Comparison of ENCODE assay signal across 8 cellular contexts in the genomic region with DNA sequence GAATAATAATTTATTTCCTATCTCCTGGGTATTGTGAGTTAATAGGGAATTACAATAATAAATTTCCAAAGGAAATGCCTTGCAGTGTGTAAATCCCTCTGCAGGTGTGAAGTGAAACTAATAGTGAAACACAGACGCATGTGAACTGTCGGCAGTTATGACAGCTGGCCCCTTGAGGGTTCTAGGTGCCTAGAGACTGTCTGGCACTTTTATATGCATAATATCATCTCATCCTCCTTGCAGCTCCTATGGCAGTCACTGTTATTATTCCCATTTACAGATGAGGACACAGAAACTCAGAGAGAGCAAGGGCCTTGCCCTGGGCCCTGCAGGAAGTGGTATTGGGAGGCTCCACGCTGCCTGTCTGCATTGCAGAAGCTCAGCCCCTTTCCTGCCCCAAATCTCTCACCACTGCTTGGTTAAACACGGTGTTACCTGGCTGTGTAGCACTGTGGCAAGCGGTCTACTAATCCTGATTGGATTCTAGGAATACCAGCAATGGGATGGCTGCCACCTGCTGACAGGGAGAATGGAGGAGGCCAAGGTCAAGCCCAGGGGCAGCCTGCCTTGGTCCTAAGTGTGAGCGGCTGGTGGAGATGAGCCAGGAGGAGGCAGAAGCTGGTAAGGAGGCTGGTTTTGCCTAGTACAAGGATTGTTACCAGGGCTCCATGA. TPM values are rescaled to one million over a fixed set of nuclear protein-coding genes. Genes with fewer than 3 reads are reported as not detected.
DNase-seq lines count a peak whose midpoint lies in the region; ATAC-seq, FAIRE-seq and TF ChIP-seq lines count a peak whose summit lies in the region.

No MANE protein-coding gene starts in this region.

- H3K27me3 Mint-ChIP-seq in activated CD4-positive, alpha-beta T cell treated with anti-CD3 and anti-CD28 coated beads, Interleukin-2, amount 10 ng/mL, durations not matched to agents 7 days and 5 days, result peaks cover under 1% of the 10 kb centered on the region
- H3K27me3 Mint-ChIP-seq in natural killer cell (ENCODE audit: low read depth in 2 of 2), result no peaks in the 10 kb centered on the region

- peak overlapping the region; percentile 97 for H3K4me3 Mint-ChIP-seq in activated CD4-positive, alpha-beta T cell treated with anti-CD3 and anti-CD28 coated beads, Interleukin-2, amount 10 ng/mL, durations not matched to agents 7 days and 5 days
- peak overlapping the region; percentile 95 for H3K4me3 Mint-ChIP-seq in natural killer cell

- peaks cover 35% of the 10 kb centered on the region for H3K36me3 Mint-ChIP-seq in activated CD4-positive, alpha-beta T cell treated with anti-CD3 and anti-CD28 coated beads, Interleukin-2, amount 10 ng/mL, durations not matched to agents 7 days and 5 days (ENCODE audit: low read depth)
- H3K36me3 Mint-ChIP-seq in natural killer cell, result peaks cover 9% of the 10 kb centered on the region

- DNase-seq in activated CD4-positive, alpha-beta T cell treated with anti-CD3 and anti-CD28 coated beads, Interleukin-2, amount 10 ng/mL, durations not matched to agents 7 days and 5 days, result peak; percentile 73
- DNase-seq in natural killer cell (peak; percentile 34), NCI-H128 (lab: John Stamatoyannopoulos, UW; ENCODE audit: unreplicated experiment) (no peak), NCI-H146 (lab: John Stamatoyannopoulos, UW) (no peak), D341Med (ENCODE audit: low spot score) (no peak), RCC 7860 (ENCODE audit: low spot score) (no peak)

- POLR2A ChIA-PET in activated CD4-positive, alpha-beta T cell treated with anti-CD3 and anti-CD28 coated beads, Interleukin-2, amount 10 ng/mL, durations not matched to agents 7 days and 5 days (lab: Charles Lee), result interaction anchor here (0.9 to 1.1 kb wide), 2 partner anchors 9 to 27 kb away, joined by 3 to 6 read pairs; no protein-coding TSS in a partner anchor

- H3K9me3 Mint-ChIP-seq in activated CD4-positive, alpha-beta T cell treated with anti-CD3 and anti-CD28 coated beads, Interleukin-2, amount 10 ng/mL, durations not matched to agents 7 days and 5 days, result peaks cover 14% of the 10 kb centered on the region
- H3K9me3 Mint-ChIP-seq in natural killer cell, result no peaks in the 10 kb centered on the region

- ATAC-seq in GM18502 (IDR thresholded peaks at IDR 0.05; ENCODE audit: poor library complexity, unreplicated experiment) (peak; percentile 62), HG02943 (IDR thresholded peaks at IDR 0.05; ENCODE audit: low read depth, unreplicated experiment) (peak; percentile 53), natural killer cell (peak; percentile 78 to 87 (median 86))

- no peak for FAIRE-seq in RCC 7860 (lab: Jason Lieb, UNC)

- no peak for TF ChIP-seq CTCF in natural killer cell (IDR thresholded peaks at IDR 0.05)

- CTCF ChIA-PET in activated CD4-positive, alpha-beta T cell treated with anti-CD3 and anti-CD28 coated beads, Interleukin-2, amount 10 ng/mL, durations not matched to agents 7 days and 5 days (lab: Charles Lee), result interaction anchor here (1.0 to 2.0 kb wide), 4 partner anchors 12 to 25 kb away, joined by 3 to 8 read pairs (median 4); no protein-coding TSS in a partner anchor

- H3K27ac Mint-ChIP-seq in activated CD4-positive, alpha-beta T cell treated with anti-CD3 and anti-CD28 coated beads, Interleukin-2, amount 10 ng/mL, durations not matched to agents 7 days and 5 days, result peak overlapping the region; percentile 93
- peak overlapping the region; percentile 97 to 99 for H3K27ac Mint-ChIP-seq in natural killer cell

- intact Hi-C loops in natural killer cell (cut with micrococcal nuclease), result loop anchor here (1.0 to 2.0 kb wide), 4 partner anchors 8 to 70 kb away; a partner anchor contains a TSS

- peaks cover 53% of the 10 kb centered on the region for H3K4me1 Mint-ChIP-seq in activated CD4-positive, alpha-beta T cell treated with anti-CD3 and anti-CD28 coated beads, Interleukin-2, amount 10 ng/mL, durations not matched to agents 7 days and 5 days
- peaks cover 69 to 71% of the 10 kb centered on the region in 2 donors for H3K4me1 Mint-ChIP-seq in natural killer cell

RNA-seq across cellular contexts. Expression of a gene that starts 32.8 kb away (rescaled TPM):
- 1 to 10 TPM; 5.4 to 6.4 TPM for total RNA-seq in activated CD4-positive, alpha-beta T cell treated with anti-CD3 and anti-CD28 coated beads, Interleukin-2, amount 10 ng/mL, durations not matched to agents 7 days and 5 days
- 1 to 10 TPM; 4.4 to 5.5 (median 4.6) TPM for total RNA-seq in natural killer cell

Comparison
In these comparisons a context has a peak if more than half of its experiments do, and no peak if none do; other contexts are left out.
1. DNase-seq: peak in activated CD4-positive, alpha-beta T cell treated with anti-CD3 and anti-CD28 coated beads, Interleukin-2, amount 10 ng/mL, durations not matched to agents 7 days and 5 days (single experiment) and natural killer cell (single experiment); none in NCI-H128 (single experiment), NCI-H146 (single experiment), D341Med (single experiment) and RCC 7860 (single experiment).
2. Peak in every context shown above with its lines, with median percentiles within 50 percentile points of each other: ATAC-seq.